ENCODE assay signal across 1 cellular context in the genomic region with DNA sequence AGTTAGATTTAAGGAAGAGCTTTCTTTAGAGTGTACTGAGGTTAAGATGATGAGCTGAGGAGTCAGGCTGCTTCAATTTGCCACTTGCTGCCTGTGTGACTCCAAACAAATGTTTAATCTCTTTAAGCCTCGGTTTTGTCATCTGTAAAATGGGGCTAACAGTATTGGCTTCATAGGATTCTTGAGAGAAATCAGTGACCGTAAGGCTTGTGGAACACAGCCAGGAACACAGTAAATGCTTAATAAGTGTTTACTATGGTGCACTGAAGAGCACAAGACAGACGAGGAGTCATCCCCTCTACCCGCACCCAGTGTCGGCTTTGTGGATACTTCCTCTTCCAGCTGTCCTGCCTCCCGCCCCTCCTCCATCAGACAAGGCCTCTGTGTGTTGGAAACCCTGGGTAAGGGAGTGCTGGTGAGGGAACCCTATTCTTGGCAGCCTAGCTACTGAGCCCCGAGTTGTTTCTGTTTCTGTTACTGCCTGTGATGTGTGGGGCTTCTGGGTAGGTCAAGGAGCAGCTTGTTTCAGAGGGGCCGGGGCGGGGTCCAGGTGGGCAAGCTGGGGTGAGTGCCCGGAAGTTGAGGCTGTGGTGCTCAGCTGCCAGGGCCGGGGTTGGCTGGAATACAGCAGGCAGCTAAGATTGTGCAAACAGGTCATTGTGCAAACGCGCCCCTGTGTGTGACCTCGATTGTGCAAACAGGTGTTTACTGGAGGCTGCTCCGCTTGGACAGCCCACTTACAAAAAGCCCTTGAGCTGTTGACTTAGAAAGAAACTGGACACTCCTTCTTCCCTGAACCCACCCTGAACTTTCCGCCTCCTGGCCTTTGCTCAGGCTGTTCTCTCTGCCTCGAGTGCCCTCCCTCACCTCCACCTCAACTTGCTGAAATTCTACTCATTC.
TF ChIP-seq lines count a peak whose summit lies in the region.

No MANE protein-coding gene starts in this region.

TF ChIP-seq in HepG2, 621 proteins besides CTCF, POLR2A, EP300 and RAD21 (continued from another document and continues in another):
- TF ChIP-seq, protein P1, sequence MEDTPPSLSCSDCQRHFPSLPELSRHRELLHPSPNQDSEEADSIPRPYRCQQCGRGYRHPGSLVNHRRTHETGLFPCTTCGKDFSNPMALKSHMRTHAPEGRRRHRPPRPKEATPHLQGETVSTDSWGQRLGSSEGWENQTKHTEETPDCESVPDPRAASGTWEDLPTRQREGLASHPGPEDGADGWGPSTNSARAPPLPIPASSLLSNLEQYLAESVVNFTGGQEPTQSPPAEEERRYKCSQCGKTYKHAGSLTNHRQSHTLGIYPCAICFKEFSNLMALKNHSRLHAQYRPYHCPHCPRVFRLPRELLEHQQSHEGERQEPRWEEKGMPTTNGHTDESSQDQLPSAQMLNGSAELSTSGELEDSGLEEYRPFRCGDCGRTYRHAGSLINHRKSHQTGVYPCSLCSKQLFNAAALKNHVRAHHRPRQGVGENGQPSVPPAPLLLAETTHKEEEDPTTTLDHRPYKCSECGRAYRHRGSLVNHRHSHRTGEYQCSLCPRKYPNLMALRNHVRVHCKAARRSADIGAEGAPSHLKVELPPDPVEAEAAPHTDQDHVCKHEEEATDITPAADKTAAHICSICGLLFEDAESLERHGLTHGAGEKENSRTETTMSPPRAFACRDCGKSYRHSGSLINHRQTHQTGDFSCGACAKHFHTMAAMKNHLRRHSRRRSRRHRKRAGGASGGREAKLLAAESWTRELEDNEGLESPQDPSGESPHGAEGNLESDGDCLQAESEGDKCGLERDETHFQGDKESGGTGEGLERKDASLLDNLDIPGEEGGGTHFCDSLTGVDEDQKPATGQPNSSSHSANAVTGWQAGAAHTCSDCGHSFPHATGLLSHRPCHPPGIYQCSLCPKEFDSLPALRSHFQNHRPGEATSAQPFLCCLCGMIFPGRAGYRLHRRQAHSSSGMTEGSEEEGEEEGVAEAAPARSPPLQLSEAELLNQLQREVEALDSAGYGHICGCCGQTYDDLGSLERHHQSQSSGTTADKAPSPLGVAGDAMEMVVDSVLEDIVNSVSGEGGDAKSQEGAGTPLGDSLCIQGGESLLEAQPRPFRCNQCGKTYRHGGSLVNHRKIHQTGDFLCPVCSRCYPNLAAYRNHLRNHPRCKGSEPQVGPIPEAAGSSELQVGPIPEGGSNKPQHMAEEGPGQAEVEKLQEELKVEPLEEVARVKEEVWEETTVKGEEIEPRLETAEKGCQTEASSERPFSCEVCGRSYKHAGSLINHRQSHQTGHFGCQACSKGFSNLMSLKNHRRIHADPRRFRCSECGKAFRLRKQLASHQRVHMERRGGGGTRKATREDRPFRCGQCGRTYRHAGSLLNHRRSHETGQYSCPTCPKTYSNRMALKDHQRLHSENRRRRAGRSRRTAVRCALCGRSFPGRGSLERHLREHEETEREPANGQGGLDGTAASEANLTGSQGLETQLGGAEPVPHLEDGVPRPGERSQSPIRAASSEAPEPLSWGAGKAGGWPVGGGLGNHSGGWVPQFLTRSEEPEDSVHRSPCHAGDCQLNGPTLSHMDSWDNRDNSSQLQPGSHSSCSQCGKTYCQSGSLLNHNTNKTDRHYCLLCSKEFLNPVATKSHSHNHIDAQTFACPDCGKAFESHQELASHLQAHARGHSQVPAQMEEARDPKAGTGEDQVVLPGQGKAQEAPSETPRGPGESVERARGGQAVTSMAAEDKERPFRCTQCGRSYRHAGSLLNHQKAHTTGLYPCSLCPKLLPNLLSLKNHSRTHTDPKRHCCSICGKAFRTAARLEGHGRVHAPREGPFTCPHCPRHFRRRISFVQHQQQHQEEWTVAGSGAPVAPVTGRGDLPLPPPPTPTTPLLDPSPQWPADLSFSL (CRISPR knock-in tag; IDR thresholded peaks at IDR 0.05): no peak
- TF ChIP-seq SMAD9 (CRISPR knock-in tag; IDR thresholded peaks at IDR 0.05) (no peak), SRSF1 (optimal IDR thresholded peaks at IDR 0.05; ENCODE audit: low read depth, low read length) (no peak), MEF2D (CRISPR knock-in tag; IDR thresholded peaks at IDR 0.05) (peak; percentile 83), MIXL1 (CRISPR knock-in tag; IDR thresholded peaks at IDR 0.05) (peak; percentile 81), ZBTB8A (CRISPR knock-in tag; IDR thresholded peaks at IDR 0.05; ENCODE audit: borderline replicate concordance, low read depth) (peak; percentile 36; the same call in 1 of the 2 replicates), ZNF775 (CRISPR knock-in tag; IDR thresholded peaks at IDR 0.05; ENCODE audit: borderline replicate concordance) (peak; percentile 81; the same call in 1 of the 2 replicates), ZNF607 (CRISPR knock-in tag; IDR thresholded peaks at IDR 0.05; ENCODE audit: borderline replicate concordance) (peak; percentile 68; the same call in 1 of the 2 replicates), ZNF549 (CRISPR knock-in tag; IDR thresholded peaks at IDR 0.05) (no peak), NAIF1 (CRISPR knock-in tag; IDR thresholded peaks at IDR 0.05; ENCODE audit: borderline replicate concordance) (no peak), KDM5B (CRISPR knock-in tag; IDR thresholded peaks at IDR 0.05; ENCODE audit: borderline replicate concordance) (peak; percentile 84; the same call in 1 of the 2 replicates), MAF1 (CRISPR knock-in tag; IDR thresholded peaks at IDR 0.05; ENCODE audit: borderline replicate concordance) (peak; percentile 91), TMF1 (CRISPR knock-in tag; IDR thresholded peaks at IDR 0.05; ENCODE audit: low read depth) (no peak), HMGA1 (CRISPR knock-in tag; conservative IDR thresholded peaks at IDR 0.05) (no peak), POGZ (CRISPR knock-in tag; IDR thresholded peaks at IDR 0.05) (peak; percentile 95), ZNF317 (CRISPR knock-in tag; IDR thresholded peaks at IDR 0.05) (peak; percentile 88), STAT5B (CRISPR knock-in tag; IDR thresholded peaks at IDR 0.05) (no peak), ZNF766 (CRISPR knock-in tag; IDR thresholded peaks at IDR 0.05; ENCODE audit: borderline replicate concordance) (peak; percentile 97; the same call in 1 of the 2 replicates), STAG1 (CRISPR knock-in tag; IDR thresholded peaks at IDR 0.05) (peak; percentile 32; the same call in 1 of the 2 replicates), ZNF75D (CRISPR knock-in tag; IDR thresholded peaks at IDR 0.05; ENCODE audit: borderline replicate concordance) (no peak)
- TF ChIP-seq, protein P2, sequence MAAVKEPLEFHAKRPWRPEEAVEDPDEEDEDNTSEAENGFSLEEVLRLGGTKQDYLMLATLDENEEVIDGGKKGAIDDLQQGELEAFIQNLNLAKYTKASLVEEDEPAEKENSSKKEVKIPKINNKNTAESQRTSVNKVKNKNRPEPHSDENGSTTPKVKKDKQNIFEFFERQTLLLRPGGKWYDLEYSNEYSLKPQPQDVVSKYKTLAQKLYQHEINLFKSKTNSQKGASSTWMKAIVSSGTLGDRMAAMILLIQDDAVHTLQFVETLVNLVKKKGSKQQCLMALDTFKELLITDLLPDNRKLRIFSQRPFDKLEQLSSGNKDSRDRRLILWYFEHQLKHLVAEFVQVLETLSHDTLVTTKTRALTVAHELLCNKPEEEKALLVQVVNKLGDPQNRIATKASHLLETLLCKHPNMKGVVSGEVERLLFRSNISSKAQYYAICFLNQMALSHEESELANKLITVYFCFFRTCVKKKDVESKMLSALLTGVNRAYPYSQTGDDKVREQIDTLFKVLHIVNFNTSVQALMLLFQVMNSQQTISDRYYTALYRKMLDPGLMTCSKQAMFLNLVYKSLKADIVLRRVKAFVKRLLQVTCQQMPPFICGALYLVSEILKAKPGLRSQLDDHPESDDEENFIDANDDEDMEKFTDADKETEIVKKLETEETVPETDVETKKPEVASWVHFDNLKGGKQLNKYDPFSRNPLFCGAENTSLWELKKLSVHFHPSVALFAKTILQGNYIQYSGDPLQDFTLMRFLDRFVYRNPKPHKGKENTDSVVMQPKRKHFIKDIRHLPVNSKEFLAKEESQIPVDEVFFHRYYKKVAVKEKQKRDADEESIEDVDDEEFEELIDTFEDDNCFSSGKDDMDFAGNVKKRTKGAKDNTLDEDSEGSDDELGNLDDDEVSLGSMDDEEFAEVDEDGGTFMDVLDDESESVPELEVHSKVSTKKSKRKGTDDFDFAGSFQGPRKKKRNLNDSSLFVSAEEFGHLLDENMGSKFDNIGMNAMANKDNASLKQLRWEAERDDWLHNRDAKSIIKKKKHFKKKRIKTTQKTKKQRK (IDR thresholded peaks at IDR 0.05; ENCODE audit: low read length): no peak
- TF ChIP-seq, protein P3, sequence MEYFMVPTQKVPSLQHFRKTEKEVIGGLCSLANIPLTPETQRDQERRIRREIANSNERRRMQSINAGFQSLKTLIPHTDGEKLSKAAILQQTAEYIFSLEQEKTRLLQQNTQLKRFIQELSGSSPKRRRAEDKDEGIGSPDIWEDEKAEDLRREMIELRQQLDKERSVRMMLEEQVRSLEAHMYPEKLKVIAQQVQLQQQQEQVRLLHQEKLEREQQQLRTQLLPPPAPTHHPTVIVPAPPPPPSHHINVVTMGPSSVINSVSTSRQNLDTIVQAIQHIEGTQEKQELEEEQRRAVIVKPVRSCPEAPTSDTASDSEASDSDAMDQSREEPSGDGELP (IDR thresholded peaks at IDR 0.05; ENCODE audit: borderline replicate concordance, low read depth): peak; percentile 98
- TF ChIP-seq, protein P4, sequence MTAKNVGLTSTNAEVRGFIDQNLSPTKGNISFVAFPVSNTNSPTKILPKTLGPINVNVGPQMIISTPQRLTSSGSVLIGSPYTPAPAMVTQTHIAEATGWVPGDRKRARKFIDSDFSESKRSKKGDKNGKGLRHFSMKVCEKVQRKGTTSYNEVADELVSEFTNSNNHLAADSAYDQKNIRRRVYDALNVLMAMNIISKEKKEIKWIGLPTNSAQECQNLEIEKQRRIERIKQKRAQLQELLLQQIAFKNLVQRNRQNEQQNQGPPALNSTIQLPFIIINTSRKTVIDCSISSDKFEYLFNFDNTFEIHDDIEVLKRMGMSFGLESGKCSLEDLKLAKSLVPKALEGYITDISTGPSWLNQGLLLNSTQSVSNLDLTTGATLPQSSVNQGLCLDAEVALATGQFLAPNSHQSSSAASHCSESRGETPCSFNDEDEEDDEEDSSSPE (CRISPR knock-in tag; IDR thresholded peaks at IDR 0.05): peak; percentile 59; the same call in 1 of the 2 replicates
- TF ChIP-seq, protein P5, sequence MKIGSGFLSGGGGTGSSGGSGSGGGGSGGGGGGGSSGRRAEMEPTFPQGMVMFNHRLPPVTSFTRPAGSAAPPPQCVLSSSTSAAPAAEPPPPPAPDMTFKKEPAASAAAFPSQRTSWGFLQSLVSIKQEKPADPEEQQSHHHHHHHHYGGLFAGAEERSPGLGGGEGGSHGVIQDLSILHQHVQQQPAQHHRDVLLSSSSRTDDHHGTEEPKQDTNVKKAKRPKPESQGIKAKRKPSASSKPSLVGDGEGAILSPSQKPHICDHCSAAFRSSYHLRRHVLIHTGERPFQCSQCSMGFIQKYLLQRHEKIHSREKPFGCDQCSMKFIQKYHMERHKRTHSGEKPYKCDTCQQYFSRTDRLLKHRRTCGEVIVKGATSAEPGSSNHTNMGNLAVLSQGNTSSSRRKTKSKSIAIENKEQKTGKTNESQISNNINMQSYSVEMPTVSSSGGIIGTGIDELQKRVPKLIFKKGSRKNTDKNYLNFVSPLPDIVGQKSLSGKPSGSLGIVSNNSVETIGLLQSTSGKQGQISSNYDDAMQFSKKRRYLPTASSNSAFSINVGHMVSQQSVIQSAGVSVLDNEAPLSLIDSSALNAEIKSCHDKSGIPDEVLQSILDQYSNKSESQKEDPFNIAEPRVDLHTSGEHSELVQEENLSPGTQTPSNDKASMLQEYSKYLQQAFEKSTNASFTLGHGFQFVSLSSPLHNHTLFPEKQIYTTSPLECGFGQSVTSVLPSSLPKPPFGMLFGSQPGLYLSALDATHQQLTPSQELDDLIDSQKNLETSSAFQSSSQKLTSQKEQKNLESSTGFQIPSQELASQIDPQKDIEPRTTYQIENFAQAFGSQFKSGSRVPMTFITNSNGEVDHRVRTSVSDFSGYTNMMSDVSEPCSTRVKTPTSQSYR (CRISPR knock-in tag; IDR thresholded peaks at IDR 0.05; ENCODE audit: borderline replicate concordance): peak; percentile 68; the same call in 1 of the 2 replicates
- TF ChIP-seq, protein P6, sequence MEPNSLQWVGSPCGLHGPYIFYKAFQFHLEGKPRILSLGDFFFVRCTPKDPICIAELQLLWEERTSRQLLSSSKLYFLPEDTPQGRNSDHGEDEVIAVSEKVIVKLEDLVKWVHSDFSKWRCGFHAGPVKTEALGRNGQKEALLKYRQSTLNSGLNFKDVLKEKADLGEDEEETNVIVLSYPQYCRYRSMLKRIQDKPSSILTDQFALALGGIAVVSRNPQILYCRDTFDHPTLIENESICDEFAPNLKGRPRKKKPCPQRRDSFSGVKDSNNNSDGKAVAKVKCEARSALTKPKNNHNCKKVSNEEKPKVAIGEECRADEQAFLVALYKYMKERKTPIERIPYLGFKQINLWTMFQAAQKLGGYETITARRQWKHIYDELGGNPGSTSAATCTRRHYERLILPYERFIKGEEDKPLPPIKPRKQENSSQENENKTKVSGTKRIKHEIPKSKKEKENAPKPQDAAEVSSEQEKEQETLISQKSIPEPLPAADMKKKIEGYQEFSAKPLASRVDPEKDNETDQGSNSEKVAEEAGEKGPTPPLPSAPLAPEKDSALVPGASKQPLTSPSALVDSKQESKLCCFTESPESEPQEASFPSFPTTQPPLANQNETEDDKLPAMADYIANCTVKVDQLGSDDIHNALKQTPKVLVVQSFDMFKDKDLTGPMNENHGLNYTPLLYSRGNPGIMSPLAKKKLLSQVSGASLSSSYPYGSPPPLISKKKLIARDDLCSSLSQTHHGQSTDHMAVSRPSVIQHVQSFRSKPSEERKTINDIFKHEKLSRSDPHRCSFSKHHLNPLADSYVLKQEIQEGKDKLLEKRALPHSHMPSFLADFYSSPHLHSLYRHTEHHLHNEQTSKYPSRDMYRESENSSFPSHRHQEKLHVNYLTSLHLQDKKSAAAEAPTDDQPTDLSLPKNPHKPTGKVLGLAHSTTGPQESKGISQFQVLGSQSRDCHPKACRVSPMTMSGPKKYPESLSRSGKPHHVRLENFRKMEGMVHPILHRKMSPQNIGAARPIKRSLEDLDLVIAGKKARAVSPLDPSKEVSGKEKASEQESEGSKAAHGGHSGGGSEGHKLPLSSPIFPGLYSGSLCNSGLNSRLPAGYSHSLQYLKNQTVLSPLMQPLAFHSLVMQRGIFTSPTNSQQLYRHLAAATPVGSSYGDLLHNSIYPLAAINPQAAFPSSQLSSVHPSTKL (CRISPR knock-in tag; IDR thresholded peaks at IDR 0.05): peak; percentile 97
- TF ChIP-seq, protein P7, sequence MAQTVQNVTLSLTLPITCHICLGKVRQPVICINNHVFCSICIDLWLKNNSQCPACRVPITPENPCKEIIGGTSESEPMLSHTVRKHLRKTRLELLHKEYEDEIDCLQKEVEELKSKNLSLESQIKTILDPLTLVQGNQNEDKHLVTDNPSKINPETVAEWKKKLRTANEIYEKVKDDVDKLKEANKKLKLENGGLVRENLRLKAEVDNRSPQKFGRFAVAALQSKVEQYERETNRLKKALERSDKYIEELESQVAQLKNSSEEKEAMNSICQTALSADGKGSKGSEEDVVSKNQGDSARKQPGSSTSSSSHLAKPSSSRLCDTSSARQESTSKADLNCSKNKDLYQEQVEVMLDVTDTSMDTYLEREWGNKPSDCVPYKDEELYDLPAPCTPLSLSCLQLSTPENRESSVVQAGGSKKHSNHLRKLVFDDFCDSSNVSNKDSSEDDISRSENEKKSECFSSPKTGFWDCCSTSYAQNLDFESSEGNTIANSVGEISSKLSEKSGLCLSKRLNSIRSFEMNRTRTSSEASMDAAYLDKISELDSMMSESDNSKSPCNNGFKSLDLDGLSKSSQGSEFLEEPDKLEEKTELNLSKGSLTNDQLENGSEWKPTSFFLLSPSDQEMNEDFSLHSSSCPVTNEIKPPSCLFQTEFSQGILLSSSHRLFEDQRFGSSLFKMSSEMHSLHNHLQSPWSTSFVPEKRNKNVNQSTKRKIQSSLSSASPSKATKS (CRISPR knock-in tag; IDR thresholded peaks at IDR 0.05): no peak
